In genomic region chr13:75554981-75555380, GRCh38 we compare ENCODE assay signal across 18 cellular contexts.
"Had no signal": no experiment of that assay in that cellular context is flagged by ENCODE, and none has a peak within 500 bp of the region (broad histone marks: within the 10 kb centered on the region; RNA-seq: fewer than 3 reads in every experiment).

No MANE protein-coding gene starts in this region.

- ATAC-seq: gastroesophageal sphincter, right lobe of liver, SK-N-SH treated with all-trans-retinoic acid at 6 μM for 48 hours had no signal

- H3K27ac Mint-ChIP-seq: activated B cell treated with CpG ODN at 0.5 μM for 24 hours; activated CD4-positive, alpha-beta memory T cell treated with anti-CD3 and anti-CD28 coated beads for 36 hours; nephron; T-helper 1 cell treated with Interleukin-12 subunit alpha and Interleukin-12 subunit beta and Interleukin-4 antibody, amounts not matched to agents 30 μg/mL and 1 μg/mL, for 36 hours had no signal

- DNase-seq: activated B cell treated with CpG ODN at 0.5 μM for 24 hours; activated CD4-positive, alpha-beta memory T cell treated with anti-CD3 and anti-CD28 coated beads for 36 hours; activated CD8-positive, alpha-beta memory T cell treated with anti-CD3 and anti-CD28 coated beads, Interleukin-2, amount 50 U/mL, for 4 hours; activated gamma-delta T cell; central memory CD4-positive, alpha-beta T cell; effector CD8-positive, alpha-beta T cell; kidney; left ventricle myocardium superior; mesendoderm; psoas muscle; right lobe of liver; stomach had no signal

- H3K4me3 ChIP-seq: coronary artery, gastroesophageal sphincter, right lobe of liver, stomach, thoracic aorta had no signal

- H3K4me3 Mint-ChIP-seq: activated B cell treated with CpG ODN at 0.5 μM for 24 hours; activated CD4-positive, alpha-beta memory T cell treated with anti-CD3 and anti-CD28 coated beads for 36 hours; nephron; T-helper 1 cell treated with Interleukin-12 subunit alpha and Interleukin-12 subunit beta and Interleukin-4 antibody, amounts not matched to agents 30 μg/mL and 1 μg/mL, for 36 hours had no signal

- H3K9me3 ChIP-seq: gastroesophageal sphincter, psoas muscle, right lobe of liver, stomach, thoracic aorta had no signal

- H3K9me3 Mint-ChIP-seq: activated B cell treated with CpG ODN at 0.5 μM for 24 hours; activated CD4-positive, alpha-beta memory T cell treated with anti-CD3 and anti-CD28 coated beads for 36 hours; nephron; T-helper 1 cell treated with Interleukin-12 subunit alpha and Interleukin-12 subunit beta and Interleukin-4 antibody, amounts not matched to agents 30 μg/mL and 1 μg/mL, for 36 hours had no signal

- H3K27ac ChIP-seq: coronary artery, gastroesophageal sphincter, right lobe of liver, stomach, thoracic aorta had no signal

- H3K27me3 ChIP-seq: gastroesophageal sphincter, right lobe of liver, stomach had no signal

- H3K27me3 Mint-ChIP-seq: activated B cell treated with CpG ODN at 0.5 μM for 24 hours; activated CD4-positive, alpha-beta memory T cell treated with anti-CD3 and anti-CD28 coated beads for 36 hours had no signal

- H3K36me3 ChIP-seq: right lobe of liver, thoracic aorta had no signal
